19 cellular contexts compared by ENCODE assay signal in genomic region chr19:483332-484072, GRCh38. TPM values are rescaled to one million over a fixed set of nuclear protein-coding genes. Genes with fewer than 3 reads are reported as not detected.
DNase-seq lines count a peak whose midpoint lies in the region; ATAC-seq and TF ChIP-seq lines count a peak whose summit lies in the region.
"Had no signal": no experiment of that assay in that cellular context is flagged by ENCODE, and none has a peak within 500 bp of the region (broad histone marks: within the 10 kb centered on the region; RNA-seq: fewer than 3 reads in every experiment).

No MANE protein-coding gene starts in this region.

- no peak for ATAC-seq in HG02571 (IDR thresholded peaks at IDR 0.05; ENCODE audit: unreplicated experiment)

- H3K4me3 Mint-ChIP-seq in activated naive CD8-positive, alpha-beta T cell, result no peak overlapping the region
- no peak overlapping the region for H3K4me3 Mint-ChIP-seq in activated naive CD8-positive, alpha-beta T cell treated with anti-CD3 and anti-CD28 coated beads for 36 hours

- H3K36me3 ChIP-seq in adrenal gland (replicated peaks in 1 of 2), result no peaks in the 10 kb centered on the region

- peaks cover 4 to 6% of the 10 kb centered on the region in 2 donors for H3K4me1 ChIP-seq in adrenal gland (replicated peaks in 1 of 2)

- H3K36me3 Mint-ChIP-seq in activated naive CD8-positive, alpha-beta T cell, result no peaks in the 10 kb centered on the region
- peaks cover 22% of the 10 kb centered on the region for H3K36me3 Mint-ChIP-seq in activated naive CD8-positive, alpha-beta T cell treated with anti-CD3 and anti-CD28 coated beads for 36 hours

- peak overlapping the region; percentile 42 for H3K27ac ChIP-seq in layer of hippocampus (ENCODE audit: low read depth, low read length)
- H3K27ac ChIP-seq in substantia nigra (ENCODE audit: low read depth, low read length, poor library complexity, severe bottlenecking), result peak overlapping the region; percentile 58
- peak overlapping the region in 1 of 5 donors; percentile 47 for H3K27ac ChIP-seq in adrenal gland
- H3K27ac ChIP-seq: PC-9, SK-N-MC had no signal

- H3K9me3 ChIP-seq in adrenal gland (replicated peaks in 1 of 3), result no peaks in the 10 kb centered on the region

- H3K27me3 ChIP-seq in layer of hippocampus (ENCODE audit: control insufficient read depth, insufficient read depth, low read length) (no peaks in the 10 kb centered on the region), adrenal gland (no peaks in the 10 kb centered on the region)

- peaks cover 12% of the 10 kb centered on the region for H3K4me1 Mint-ChIP-seq in activated naive CD8-positive, alpha-beta T cell (ENCODE audit: low read depth)
- H3K4me1 Mint-ChIP-seq in activated naive CD8-positive, alpha-beta T cell treated with anti-CD3 and anti-CD28 coated beads for 36 hours, result peaks cover 14% of the 10 kb centered on the region

- H3K27me3 Mint-ChIP-seq in activated naive CD8-positive, alpha-beta T cell, result peaks cover 7% of the 10 kb centered on the region
- H3K27me3 Mint-ChIP-seq in activated naive CD8-positive, alpha-beta T cell treated with anti-CD3 and anti-CD28 coated beads for 36 hours, result peaks cover 46% of the 10 kb centered on the region

- H3K4me3 ChIP-seq in adrenal gland, result no peak overlapping the region
- H3K4me3 ChIP-seq: PC-9, SK-N-MC had no signal

- H3K9me3 Mint-ChIP-seq in activated naive CD8-positive, alpha-beta T cell (ENCODE audit: low read depth), result no peaks in the 10 kb centered on the region
- peaks cover 20% of the 10 kb centered on the region for H3K9me3 Mint-ChIP-seq in activated naive CD8-positive, alpha-beta T cell treated with anti-CD3 and anti-CD28 coated beads for 36 hours

- no peak for TF ChIP-seq CTCF in adrenal gland (IDR thresholded peaks at IDR 0.05)

- intact Hi-C loops in adrenal gland (cut with DNase I), result no loop called here

- no peak for DNase-seq in activated naive CD8-positive, alpha-beta T cell treated with anti-CD3 and anti-CD28 coated beads for 36 hours
- DNase-seq in NCI-H69 (lab: John Stamatoyannopoulos, UW) (peak; percentile 30), substantia nigra (lab: John Stamatoyannopoulos, UW) (no peak), adrenal gland (no peak)
- no peak for DNase-seq in effector CD8-positive, alpha-beta T cell (lab: John Stamatoyannopoulos, UW)
- DNase-seq: AML-193, Calu3, DND-41, GDM1, GOT3, NCI-H1105 treated with DMSO at 0.1 percent for 48 hours, NCI-H1930, NCI-H2171 treated with DMSO at 0.1 percent for 48 hours, NCI-H510A treated with DMSO at 0.1 percent for 48 hours, PC-9 had no signal

- 56 to 73% (median 64%) methylated on average over 10 to 21 of the region's 21 CpGs for WGBS in adrenal gland, 4 donors

- TF ChIP-seq POLR2A in adrenal gland (IDR thresholded peaks at IDR 0.05), result no peak

- H3K27ac Mint-ChIP-seq in activated naive CD8-positive, alpha-beta T cell, result peak overlapping the region; percentile 34
- no peak overlapping the region for H3K27ac Mint-ChIP-seq in activated naive CD8-positive, alpha-beta T cell treated with anti-CD3 and anti-CD28 coated beads for 36 hours

RNA-seq across cellular contexts. Expression of gene MADCAM1, which starts 12.8 kb away (rescaled TPM):
- under 1 TPM in 1 of 2 experiments, not detected in 1; 0.21 TPM for total RNA-seq in activated naive CD8-positive, alpha-beta T cell treated with anti-CD3 and anti-CD28 coated beads for 36 hours
- total RNA-seq in adrenal gland, result 1 to 10 TPM in 1 of 8 donors, under 1 TPM in 6, not detected in 1; 0.14 to 1.1 (median 0.43) TPM
- 1 to 10 TPM in 2 of 3 donors, not detected in 1; 2.2 to 4.8 TPM for polyA plus RNA-seq in adrenal gland

RNA-seq across cellular contexts. Expression of gene SHC2, which starts 22.7 kb away (rescaled TPM):
- under 1 TPM in 1 of 2 experiments, not detected in 1; 0.32 TPM for total RNA-seq in activated naive CD8-positive, alpha-beta T cell treated with anti-CD3 and anti-CD28 coated beads for 36 hours
- total RNA-seq in adrenal gland, result 10 to 100 TPM; 11.2 to 81.4 (median 45.5) TPM
- polyA plus RNA-seq in adrenal gland, result 100 to 1,000 TPM in 1 of 3 donors, 10 to 100 TPM in 1, 1 to 10 TPM in 1; 1.2 to 196 (median 45.9) TPM

RNA-seq across cellular contexts. Expression of gene TPGS1, which starts 23.8 kb away (rescaled TPM):
- 10 to 100 TPM in 1 of 2 experiments, 1 to 10 TPM in 1; 9.3 to 10.3 TPM for total RNA-seq in activated naive CD8-positive, alpha-beta T cell treated with anti-CD3 and anti-CD28 coated beads for 36 hours
- 100 to 1,000 TPM in 2 of 8 donors, 10 to 100 TPM in 6; 19.6 to 123 (median 44.7) TPM for total RNA-seq in adrenal gland
- 10 to 100 TPM in 2 of 3 donors, under 1 TPM in 1; 0.07 to 43.6 (median 33.5) TPM for polyA plus RNA-seq in adrenal gland

RNA-seq across cellular contexts. Expression of gene CDC34, which starts 48.1 kb away (rescaled TPM):
- 10 to 100 TPM; 46.5 to 48.8 TPM for total RNA-seq in activated naive CD8-positive, alpha-beta T cell treated with anti-CD3 and anti-CD28 coated beads for 36 hours
- 10 to 100 TPM; 42.4 to 74.6 (median 59.6) TPM for total RNA-seq in adrenal gland
- 100 to 1,000 TPM in 2 of 3 donors, 10 to 100 TPM in 1; 22.2 to 151 (median 124) TPM for polyA plus RNA-seq in adrenal gland

Comparison
In these comparisons a context has a peak if more than half of its experiments do, and no peak if none do; other contexts are left out.
1. RNA of gene SHC2, which starts 22.7 kb away (total RNA-seq): 11.2 to 81.4 TPM in adrenal gland; 0.32 TPM in activated naive CD8-positive, alpha-beta T cell treated with anti-CD3 and anti-CD28 coated beads for 36 hours; every median in the first group is over 4 times any median in the second.